In the genomic region with DNA sequence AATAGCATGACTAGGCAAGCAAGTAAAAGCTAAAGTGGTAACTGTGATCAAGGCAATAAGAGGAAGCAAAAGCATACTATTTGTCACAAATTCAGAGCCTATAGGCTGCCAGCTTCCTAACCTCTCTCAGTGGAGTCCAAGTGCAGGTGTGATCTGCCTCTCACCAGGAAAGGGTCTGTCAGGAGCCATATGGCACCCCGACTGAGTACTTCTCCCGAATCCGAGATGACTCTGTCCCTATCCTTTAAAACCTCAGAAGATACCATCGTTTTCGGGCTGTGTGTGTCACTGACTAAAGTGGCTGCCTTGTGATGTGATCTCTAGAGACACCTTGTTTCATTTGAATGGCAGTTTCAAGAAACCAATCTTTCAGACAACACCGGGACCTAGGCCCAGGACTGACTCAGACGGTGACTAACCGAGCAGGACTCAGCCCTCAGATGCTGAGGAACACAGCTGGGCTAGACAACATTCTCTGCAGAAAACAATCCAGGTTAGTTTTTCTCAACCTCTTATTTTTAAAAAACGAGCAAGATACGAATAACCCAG, we compare ENCODE assay signal across 8 cellular contexts.
DNase-seq lines count a peak whose midpoint lies in the region; ATAC-seq and TF ChIP-seq lines count a peak whose summit lies in the region.

No MANE protein-coding gene starts in this region.

- TF ChIP-seq EP300 in esophagus muscularis mucosa (IDR thresholded peaks at IDR 0.05), result no peak

- peaks cover 54% of the 10 kb centered on the region for H4K20me1 ChIP-seq in neural progenitor cell (ENCODE audit: low read depth)

- H3K36me3 ChIP-seq in esophagus muscularis mucosa (peaks cover 0 to 27% (median 21%) of the 10 kb centered on the region in 4 donors), skeletal muscle satellite cell (ENCODE audit: insufficient read depth, low read length) (peaks cover 12% of the 10 kb centered on the region), neural progenitor cell (peaks cover 7% of the 10 kb centered on the region)

- H3K27ac Mint-ChIP-seq in neural progenitor cell, result no peak overlapping the region

- ATAC-seq in HG03039 (IDR thresholded peaks at IDR 0.05; ENCODE audit: unreplicated experiment), result peak; percentile 39

- H3K79me2 ChIP-seq in neural progenitor cell (ENCODE audit: low read depth), result no peaks in the 10 kb centered on the region

- H3K9ac ChIP-seq in skeletal muscle satellite cell (ENCODE audit: low read depth, low read length) (peak overlapping the region; percentile 40), neural progenitor cell (no peak overlapping the region)

- H3K4me3 Mint-ChIP-seq in neural progenitor cell, result no peak overlapping the region

- H3K27me3 Mint-ChIP-seq in neural progenitor cell (ENCODE audit: insufficient read depth, low read depth), result peaks cover 4% of the 10 kb centered on the region

- 57% methylated on average over 10 of the region's 10 CpGs for WGBS in esophagus muscularis mucosa

- H3K27ac ChIP-seq in esophagus muscularis mucosa (replicated peaks in 1 of 4), result peak overlapping the region; percentile 70 to 80 (median 74)
- no peak overlapping the region for H3K27ac ChIP-seq in neural progenitor cell

- H3K4me3 ChIP-seq in esophagus muscularis mucosa (peak overlapping the region in 1 of 4 donors; percentile 26), skeletal muscle satellite cell (ENCODE audit: low read length) (peak overlapping the region; percentile 47), neural progenitor cell (no peak overlapping the region)

- TF ChIP-seq CTCF in esophagus muscularis mucosa (IDR thresholded peaks at IDR 0.05) (no peak), neural progenitor cell (IDR thresholded peaks at IDR 0.05) (no peak)

- H3K4me1 ChIP-seq in esophagus muscularis mucosa (peaks cover 34 to 82% (median 70%) of the 10 kb centered on the region in 4 donors), skeletal muscle satellite cell (ENCODE audit: control insufficient read depth, insufficient read depth, low read length) (peaks cover 68% of the 10 kb centered on the region), neural progenitor cell (peaks cover 10% of the 10 kb centered on the region)

- H3K36me3 Mint-ChIP-seq in neural progenitor cell, result peaks cover 22% of the 10 kb centered on the region

- intact Hi-C loops in esophagus muscularis mucosa (cut with DNase I), result loop anchor here (5.0 kb wide), 1 partner anchor 63 kb away; no protein-coding TSS in a partner anchor

- no peaks in the 10 kb centered on the region for H3K9me3 ChIP-seq in esophagus muscularis mucosa
- no peaks in the 10 kb centered on the region for H3K9me3 ChIP-seq in skeletal muscle satellite cell (replicated peaks; ENCODE audit: low read length)
- no peaks in the 10 kb centered on the region for H3K9me3 ChIP-seq in neural progenitor cell (ENCODE audit: low read depth)

- H3K9me3 Mint-ChIP-seq in neural progenitor cell, result no peaks in the 10 kb centered on the region

- no peak for TF ChIP-seq POLR2A in esophagus muscularis mucosa (IDR thresholded peaks at IDR 0.05; ENCODE audit: low read depth)

- H3K4me2 ChIP-seq in skeletal muscle satellite cell (ENCODE audit: low read length) (peak overlapping the region; percentile 68), neural progenitor cell (no peak overlapping the region)

- peak; percentile 22 to 35 for DNase-seq in activated CD4-positive, alpha-beta T cell treated with anti-CD3 and anti-CD28 coated beads for 4 hours
- DNase-seq in activated CD4-positive, alpha-beta T cell treated with anti-CD3 and anti-CD28 coated beads, Interleukin-2, amount 50 U/mL, for 4 hours, result no peak
- peak; percentile 34 for DNase-seq in T1000 (lab: John Stamatoyannopoulos, UW)
- DNase-seq in esophagus muscularis mucosa (ENCODE audit: extremely low spot score), result no peak
- no peak for DNase-seq in neural progenitor cell (ENCODE audit: low spot score)
- DNase-seq in NCI-H2196 (lab: John Stamatoyannopoulos, UW; ENCODE audit: unreplicated experiment), result no peak

- no peak overlapping the region for H2AFZ ChIP-seq in neural progenitor cell (replicated peaks)

- H3F3A ChIP-seq in neural progenitor cell (ENCODE audit: low read depth), result peaks cover 6% of the 10 kb centered on the region

- peaks cover 16% of the 10 kb centered on the region for H3K4me1 Mint-ChIP-seq in neural progenitor cell

- H3K27me3 ChIP-seq in esophagus muscularis mucosa, result no peaks in the 10 kb centered on the region
- no peaks in the 10 kb centered on the region for H3K27me3 ChIP-seq in skeletal muscle satellite cell (ENCODE audit: control insufficient read depth, insufficient read depth, low read length)
- no peaks in the 10 kb centered on the region for H3K27me3 ChIP-seq in neural progenitor cell

Comparison
In these comparisons a context has a peak if more than half of its experiments do, and no peak if none do; other contexts are left out.
1. DNase-seq: peak in activated CD4-positive, alpha-beta T cell treated with anti-CD3 and anti-CD28 coated beads for 4 hours (2 of 2) and T1000 (single experiment); none in activated CD4-positive, alpha-beta T cell treated with anti-CD3 and anti-CD28 coated beads, Interleukin-2, amount 50 U/mL, for 4 hours (0 of 2), esophagus muscularis mucosa (single experiment), neural progenitor cell (single experiment) and NCI-H2196 (single experiment).